ENCODE assay signal across 8 cellular contexts in genomic region chr9:74951725-74952151, GRCh38. TPM values are rescaled to one million over a fixed set of nuclear protein-coding genes. Genes with fewer than 3 reads are reported as not detected.
A peak's percentile ranks its signal among the peaks of the same experiment; 100 is the strongest.
DNase-seq lines count a peak whose midpoint lies in the region; ATAC-seq, FAIRE-seq and TF ChIP-seq lines count a peak whose summit lies in the region.

No MANE protein-coding gene starts in this region.

- peak; percentile 47 for DNase-seq in Caki2 (ENCODE audit: low read depth)
- peak; percentile 9 for DNase-seq in HuH-7.5 (ENCODE audit: low spot score)
- peak; percentile 16 for DNase-seq in T1000 (lab: John Stamatoyannopoulos, UW)
- peak in 2 of 4 experiments; percentile 13 to 45 for DNase-seq in K562 (ENCODE audit: extremely low read depth in 1 of 4, low spot score in 3 of 4)
- DNase-seq in OCI-M2 (lab: John Stamatoyannopoulos, UW; ENCODE audit: unreplicated experiment), result no peak

- H3K9me3 ChIP-seq in K562 (replicated peaks; ENCODE audit: control insufficient read depth, insufficient read depth, low read depth, low read length) (no peaks in the 10 kb centered on the region), iPS-18a (ENCODE audit: control insufficient read depth, low read depth, low read length) (no peaks in the 10 kb centered on the region), skeletal muscle satellite cell (replicated peaks; ENCODE audit: low read length) (no peaks in the 10 kb centered on the region)

- peaks cover 48% of the 10 kb centered on the region for H3K79me2 ChIP-seq in K562 (ENCODE audit: control insufficient read depth, insufficient read depth, low read length)

- H3K4me3 ChIP-seq in K562 (peak overlapping the region; percentile 84), iPS-18a (ENCODE audit: low read length) (peak overlapping the region; percentile 75), skeletal muscle satellite cell (ENCODE audit: low read length) (peak overlapping the region; percentile 88)

- peak overlapping the region; percentile 82 for H2AFZ ChIP-seq in K562 (ENCODE audit: low read depth, low read length)

- intact Hi-C loops in K562 (cut with micrococcal nuclease), result loop anchor here (5.0 kb wide), 1 partner anchor 126 kb away; no protein-coding TSS in a partner anchor

- no peaks in the 10 kb centered on the region for H3K27me3 ChIP-seq in K562 (ENCODE audit: control insufficient read depth in 2 of 2, insufficient read depth in 2 of 2, low read length in 2 of 2)
- H3K27me3 ChIP-seq in iPS-18a (ENCODE audit: control insufficient read depth, insufficient read depth, low read length), result no peaks in the 10 kb centered on the region
- H3K27me3 ChIP-seq in skeletal muscle satellite cell (ENCODE audit: control insufficient read depth, insufficient read depth, low read length), result no peaks in the 10 kb centered on the region

- no peak for TF ChIP-seq RAD21 in K562 (CRISPR knock-in tag; conservative IDR thresholded peaks at IDR 0.05 in 1 of 2, IDR thresholded peaks at IDR 0.05 in 1 of 2)

- peaks cover 11 to 15% of the 10 kb centered on the region in 2 experiments; a peak in 4 of 5 replicates for H3K4me1 ChIP-seq in K562 (replicated peaks in 1 of 2; ENCODE audit: control insufficient read depth in 2 of 2, insufficient read depth in 2 of 2, low read length in 2 of 2)
- H3K4me1 ChIP-seq in iPS-18a (ENCODE audit: control insufficient read depth, low read depth, low read length), result peaks cover 5% of the 10 kb centered on the region
- H3K4me1 ChIP-seq in skeletal muscle satellite cell (ENCODE audit: control insufficient read depth, insufficient read depth, low read length), result peaks cover 8% of the 10 kb centered on the region

- TF ChIP-seq EP300 in K562 (IDR thresholded peaks at IDR 0.05; ENCODE audit: low read length), result no peak

- in situ Hi-C loops in Caki2 (cut with HindIII; ENCODE audit: low pct_unique_long_range_greater_than_20kb, low sequenced_read_pairs) (no loop called here), K562 (cut with MboI) (no loop called here)

- H3K9ac ChIP-seq in K562 (ENCODE audit: insufficient read depth in 1 of 2, low read depth in 2 of 2, low read length in 2 of 2), result peak overlapping the region; percentile 92 to 98
- peak overlapping the region; percentile 54 for H3K9ac ChIP-seq in iPS-18a (ENCODE audit: low read length)
- H3K9ac ChIP-seq in skeletal muscle satellite cell (ENCODE audit: low read depth, low read length), result peak overlapping the region; percentile 97

- no peaks in the 10 kb centered on the region for H3K9me1 ChIP-seq in K562 (ENCODE audit: control insufficient read depth, insufficient read depth, low read length)

- POLR2A ChIA-PET in K562 (lab: Yijun Ruan, JAX), result interaction anchor here (0.5 to 1.3 kb wide), 8 partner anchors 11 to 747 kb away, joined by 3 to 7 read pairs (median 3); partner anchors contain the start of gene CARNMT1

- H3K4me2 ChIP-seq in K562 (ENCODE audit: insufficient read depth, low read length), result peak overlapping the region; percentile 83
- H3K4me2 ChIP-seq in skeletal muscle satellite cell (ENCODE audit: low read length), result peak overlapping the region; percentile 88

- H3K36me3 ChIP-seq in K562 (ENCODE audit: control insufficient read depth, insufficient read depth, low read length), result peaks cover 17% of the 10 kb centered on the region; the same call in 2 of the 3 replicates
- H3K36me3 ChIP-seq in iPS-18a (ENCODE audit: control insufficient read depth, low read depth, low read length), result no peaks in the 10 kb centered on the region
- peaks cover 3% of the 10 kb centered on the region for H3K36me3 ChIP-seq in skeletal muscle satellite cell (ENCODE audit: insufficient read depth, low read length)

- peak; percentile 37 for ATAC-seq in GM21515 (IDR thresholded peaks at IDR 0.05; ENCODE audit: unreplicated experiment)
- ATAC-seq in K562, result peak; percentile 34

- TF ChIP-seq CTCF in K562 (IDR thresholded peaks at IDR 0.05 in 2 of 3, conservative IDR thresholded peaks at IDR 0.05 in 1 of 3; ENCODE audit: insufficient read depth in 2 of 3, low read depth in 1 of 3, low read length in 3 of 3), result no peak

- H3K27ac ChIP-seq in K562 (ENCODE audit: extremely low read depth, low read depth, low read length), result peak overlapping the region; percentile 98
- no peak overlapping the region for H3K27ac ChIP-seq in iPS-18a (ENCODE audit: low read length)

- WGBS in K562 (ENCODE audit: insufficient coverage, low coverage, missing lambda C conversion rate), result under 1% methylated on average over 10 of the region's 30 CpGs

- FAIRE-seq in K562 (lab: Jason Lieb, UNC), result no peak

- no TSS peak for BruUV-seq in K562 (replicated peaks; lab: Mats Ljungman, UMichigan)

- no peak for TF ChIP-seq POLR2A in K562 (conservative IDR thresholded peaks at IDR 0.05)

- CTCF ChIA-PET in K562 (lab: Yijun Ruan, JAX; ENCODE audit: low intra/inter-chr PET ratio), result no interaction called here

- H4K20me1 ChIP-seq in K562 (replicated peaks; ENCODE audit: control insufficient read depth, insufficient read depth, low read length), result no peaks in the 10 kb centered on the region

TF ChIP-seq in K562, 482 proteins besides CTCF, POLR2A, EP300 and RAD21 (continues in another document):
- TF ChIP-seq E2F6 (IDR thresholded peaks at IDR 0.05; ENCODE audit: borderline replicate concordance in 1 of 2, extremely low read depth in 1 of 2, insufficient read depth in 1 of 2, insufficient read length in 1 of 2, low read depth in 1 of 2, low read length in 1 of 2, poor library complexity in 1 of 2, severe bottlenecking in 1 of 2) (peak in 1 of 2 experiments; percentile 29), HOXB6 (CRISPR knock-in tag; IDR thresholded peaks at IDR 0.05; ENCODE audit: borderline replicate concordance) (no peak), FOXO4 (CRISPR knock-in tag; IDR thresholded peaks at IDR 0.05) (no peak), SMARCA5 (IDR thresholded peaks at IDR 0.05) (no peak), MCM5 (IDR thresholded peaks at IDR 0.05; ENCODE audit: low read depth) (no peak), CEBPB (tag; IDR thresholded peaks at IDR 0.05) (no peak)
- TF ChIP-seq, protein P1, sequence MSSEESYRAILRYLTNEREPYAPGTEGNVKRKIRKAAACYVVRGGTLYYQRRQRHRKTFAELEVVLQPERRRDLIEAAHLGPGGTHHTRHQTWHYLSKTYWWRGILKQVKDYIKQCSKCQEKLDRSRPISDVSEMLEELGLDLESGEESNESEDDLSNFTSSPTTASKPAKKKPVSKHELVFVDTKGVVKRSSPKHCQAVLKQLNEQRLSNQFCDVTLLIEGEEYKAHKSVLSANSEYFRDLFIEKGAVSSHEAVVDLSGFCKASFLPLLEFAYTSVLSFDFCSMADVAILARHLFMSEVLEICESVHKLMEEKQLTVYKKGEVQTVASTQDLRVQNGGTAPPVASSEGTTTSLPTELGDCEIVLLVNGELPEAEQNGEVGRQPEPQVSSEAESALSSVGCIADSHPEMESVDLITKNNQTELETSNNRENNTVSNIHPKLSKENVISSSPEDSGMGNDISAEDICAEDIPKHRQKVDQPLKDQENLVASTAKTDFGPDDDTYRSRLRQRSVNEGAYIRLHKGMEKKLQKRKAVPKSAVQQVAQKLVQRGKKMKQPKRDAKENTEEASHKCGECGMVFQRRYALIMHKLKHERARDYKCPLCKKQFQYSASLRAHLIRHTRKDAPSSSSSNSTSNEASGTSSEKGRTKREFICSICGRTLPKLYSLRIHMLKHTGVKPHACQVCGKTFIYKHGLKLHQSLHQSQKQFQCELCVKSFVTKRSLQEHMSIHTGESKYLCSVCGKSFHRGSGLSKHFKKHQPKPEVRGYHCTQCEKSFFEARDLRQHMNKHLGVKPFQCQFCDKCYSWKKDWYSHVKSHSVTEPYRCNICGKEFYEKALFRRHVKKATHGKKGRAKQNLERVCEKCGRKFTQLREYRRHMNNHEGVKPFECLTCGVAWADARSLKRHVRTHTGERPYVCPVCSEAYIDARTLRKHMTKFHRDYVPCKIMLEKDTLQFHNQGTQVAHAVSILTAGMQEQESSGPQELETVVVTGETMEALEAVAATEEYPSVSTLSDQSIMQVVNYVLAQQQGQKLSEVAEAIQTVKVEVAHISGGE (CRISPR knock-in tag; IDR thresholded peaks at IDR 0.05), result no peak

RNA-seq across cellular contexts. Expression of gene C9orf40, which starts 1.0 kb away (rescaled TPM):
- total RNA-seq in Caki2 (2014; rRNA removed; shearing (Covaris generic); ENCODE audit: low replicate concordance), result 5.1 and 6.7 TPM in 2 replicates
- 2.1 and 7.9 TPM in 2 replicates for total RNA-seq in K562 (2011; cell fraction: chromatin; rRNA removed; ENCODE audit: low replicate concordance)
- total RNA-seq in K562 (2011; cell fraction: nucleolus; rRNA removed), result 4.3 and 4.5 TPM in 2 replicates
- 5.4 and 5.5 TPM in 2 replicates for total RNA-seq in K562 (2011; cell fraction: nucleoplasm; rRNA removed)
- total RNA-seq in K562 (2014; rRNA removed) (8.0 and 9.7 TPM in 2 replicates), K562 (2014; rRNA removed; fragmentation: Illumina TruSeq; extraction: Trizol) (8.6 and 8.9 TPM in 2 replicates), K562 (2015; rRNA removed; fragmentation: Illumina TruSeq; extraction: Trizol) (10.0 and 10.3 TPM in 2 replicates), K562 (2021) (17.3 and 18.8 TPM in 2 replicates)
- polyA plus RNA-seq in K562 (2011; rRNA removed) (7.5 and 8.7 TPM in 2 replicates), K562 (2014; fragmentation: Illumina TruSeq; extraction: Trizol) (6.7 and 7.3 TPM in 2 replicates), K562 (2014; fragmentation: Nextera tagmentation; extraction: Ambion mirVana) (1 to 10 TPM; 5.6 to 5.8 TPM), K562 (2014; rRNA removed) (12.9 and 16.3 TPM in 2 replicates)
- polyA plus RNA-seq in K562 (2011; cell fraction: cytosol; rRNA removed), result 3.8 and 10.1 TPM in 2 replicates
- polyA plus RNA-seq in K562 (2011; cell fraction: nucleus; rRNA removed), result 4.7 and 5.4 TPM in 2 replicates
- 12.1 and 14.4 TPM in 2 replicates for polyA plus RNA-seq in K562 (2012)
- 3.4 and 4.8 TPM in 2 replicates for polyA minus RNA-seq in K562 (2011; rRNA and poly(A)+ RNA removed)
- polyA minus RNA-seq in K562 (2011; cell fraction: cytosol; rRNA and poly(A)+ RNA removed), result 4.3 and 5.3 TPM in 2 replicates
- polyA minus RNA-seq in K562 (2011; cell fraction: nucleus; rRNA and poly(A)+ RNA removed), result 7.1 and 7.3 TPM in 2 replicates
- 7.9 and 9.0 TPM in 2 replicates for total RNA-seq in skeletal muscle satellite cell (2012; rRNA removed)
